In the genomic region with DNA sequence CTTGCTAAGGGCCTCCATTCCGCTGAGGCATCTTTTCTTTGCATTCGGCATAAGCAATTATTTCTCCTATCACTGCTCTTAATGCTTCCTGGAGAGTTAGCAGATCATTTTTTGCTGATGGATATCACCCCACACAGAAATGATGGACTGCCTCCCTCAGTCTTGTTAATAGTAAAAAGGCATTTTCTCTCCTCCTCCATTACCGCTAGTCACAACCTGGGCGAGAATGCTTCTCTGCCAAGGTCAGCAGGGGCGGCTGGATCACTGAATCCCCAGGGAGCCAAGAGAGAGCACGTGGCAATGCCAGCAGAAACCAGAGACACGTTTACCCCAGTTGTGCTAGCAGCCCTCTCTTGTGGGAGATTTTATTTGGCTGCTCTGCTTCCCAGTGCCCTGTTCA, we compare ENCODE assay signal across 1 cellular context.
A peak's percentile ranks its signal among the peaks of the same experiment; 100 is the strongest.
TF ChIP-seq lines count a peak whose summit lies in the region.

No MANE protein-coding gene starts in this region.

TF ChIP-seq in SK-N-SH, 30 proteins besides CTCF, POLR2A, EP300 and RAD21 (continued from another document):
- TF ChIP-seq, protein P1, sequence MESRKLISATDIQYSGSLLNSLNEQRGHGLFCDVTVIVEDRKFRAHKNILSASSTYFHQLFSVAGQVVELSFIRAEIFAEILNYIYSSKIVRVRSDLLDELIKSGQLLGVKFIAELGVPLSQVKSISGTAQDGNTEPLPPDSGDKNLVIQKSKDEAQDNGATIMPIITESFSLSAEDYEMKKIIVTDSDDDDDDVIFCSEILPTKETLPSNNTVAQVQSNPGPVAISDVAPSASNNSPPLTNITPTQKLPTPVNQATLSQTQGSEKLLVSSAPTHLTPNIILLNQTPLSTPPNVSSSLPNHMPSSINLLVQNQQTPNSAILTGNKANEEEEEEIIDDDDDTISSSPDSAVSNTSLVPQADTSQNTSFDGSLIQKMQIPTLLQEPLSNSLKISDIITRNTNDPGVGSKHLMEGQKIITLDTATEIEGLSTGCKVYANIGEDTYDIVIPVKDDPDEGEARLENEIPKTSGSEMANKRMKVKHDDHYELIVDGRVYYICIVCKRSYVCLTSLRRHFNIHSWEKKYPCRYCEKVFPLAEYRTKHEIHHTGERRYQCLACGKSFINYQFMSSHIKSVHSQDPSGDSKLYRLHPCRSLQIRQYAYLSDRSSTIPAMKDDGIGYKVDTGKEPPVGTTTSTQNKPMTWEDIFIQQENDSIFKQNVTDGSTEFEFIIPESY (IDR thresholded peaks at IDR 0.05; ENCODE audit: borderline replicate concordance, low read depth) = no peak
- TF ChIP-seq NFIC (IDR thresholded peaks at IDR 0.05; ENCODE audit: borderline replicate concordance) (no peak), SMC3 (IDR thresholded peaks at IDR 0.05; ENCODE audit: low read depth, low read length) (0 out of 2 replicates have a peak, but pooled peaks have one; percentile 5)
